1 cellular context compared by ENCODE assay signal in genomic region chr1:23163395-23163794, GRCh38.
TF ChIP-seq lines count a peak whose summit lies in the region.

No MANE protein-coding gene starts in this region.

TF ChIP-seq in IMR-90, 13 proteins besides CTCF, POLR2A, EP300 and RAD21:
- TF ChIP-seq FOS (IDR thresholded peaks at IDR 0.05; ENCODE audit: low read depth, low read length) (no peak), RFX5 (IDR thresholded peaks at IDR 0.05; ENCODE audit: low read depth, low read length) (no peak), MAFK (IDR thresholded peaks at IDR 0.05; ENCODE audit: low read depth, low read length) (0 out of 2 replicates have a peak, but pooled peaks have one; percentile 26), CEBPB (IDR thresholded peaks at IDR 0.05; ENCODE audit: low read depth, low read length) (peak; percentile 92), SMC3 (IDR thresholded peaks at IDR 0.05; ENCODE audit: low read depth, low read length) (no peak), BHLHE40 (IDR thresholded peaks at IDR 0.05; ENCODE audit: low read depth, low read length) (no peak), NFE2L2 (IDR thresholded peaks at IDR 0.05; ENCODE audit: low read depth, low read length) (no peak)
